8 cellular contexts compared by ENCODE assay signal in the genomic region with DNA sequence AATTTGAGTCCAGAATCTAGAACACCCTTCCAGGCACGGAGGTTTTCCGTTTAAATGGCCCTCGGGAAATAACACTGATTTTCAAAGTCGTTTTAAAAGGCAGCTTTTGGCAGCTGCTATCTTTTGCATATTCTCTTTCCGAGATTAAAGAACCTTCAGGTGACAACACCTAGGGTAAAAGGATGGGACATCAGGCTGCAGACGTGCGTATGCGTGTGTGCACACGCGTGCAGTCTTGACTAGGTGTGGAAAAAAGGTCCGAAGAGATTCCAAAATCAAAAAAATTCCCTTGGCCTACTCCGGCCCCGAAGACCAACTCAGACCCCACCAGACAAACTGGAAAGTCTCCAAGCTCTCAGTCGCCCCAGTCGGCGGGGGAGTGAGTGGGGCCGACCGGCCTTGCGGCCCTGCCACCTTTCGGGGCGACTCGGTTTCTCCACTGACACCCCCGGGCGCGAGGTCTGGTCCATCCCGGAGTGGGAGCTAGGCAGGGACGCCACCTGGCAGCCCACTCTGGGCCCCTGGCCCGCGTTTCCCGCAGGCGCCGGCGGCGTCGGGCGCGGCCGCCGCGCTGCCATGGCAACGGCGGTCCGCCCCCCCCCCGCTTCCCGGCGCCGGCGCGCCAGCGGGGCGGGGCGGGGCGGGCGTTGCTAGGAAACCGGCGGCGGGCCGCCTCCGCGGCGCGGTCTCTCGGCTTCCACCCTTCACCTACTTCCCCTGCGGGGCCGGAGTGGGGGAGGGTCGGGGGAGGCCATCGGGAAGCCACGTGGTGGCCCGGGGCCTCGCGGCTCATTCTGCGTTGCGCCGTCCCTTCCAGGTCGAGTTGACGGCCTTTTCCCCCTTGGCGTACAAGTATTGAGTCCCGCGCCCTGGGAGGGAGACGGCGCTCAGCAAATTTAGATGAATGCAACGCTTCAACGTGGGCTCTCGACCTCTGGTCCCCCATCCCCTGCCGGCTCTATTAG.
DNase-seq lines count a peak whose midpoint lies in the region; ATAC-seq, FAIRE-seq and TF ChIP-seq lines count a peak whose summit lies in the region.

No MANE protein-coding gene starts in this region.

- FAIRE-seq in frontal cortex (lab: Jason Lieb, UNC), result no peak

- peak overlapping the region; percentile 40 for H3K4me3 ChIP-seq in RWPE2 (ENCODE audit: severe bottlenecking)
- H3K4me3 ChIP-seq in neuronal stem cell (ENCODE audit: low read length in 2 of 2), result peak overlapping the region; percentile 36 to 76

- H4K8ac ChIP-seq in neuronal stem cell (ENCODE audit: low read depth, low read length), result no peak overlapping the region

- no peaks in the 10 kb centered on the region for H3K27me3 ChIP-seq in RWPE2 (ENCODE audit: insufficient read depth, poor library complexity, severe bottlenecking)
- peaks cover 0 to 5% (median 0%) of the 10 kb centered on the region in 3 experiments for H3K27me3 ChIP-seq in neuronal stem cell (ENCODE audit: control insufficient read depth in 3 of 3, insufficient read depth in 3 of 3, low read depth in 1 of 3, low read length in 3 of 3)

- no peak overlapping the region for H3K27ac ChIP-seq in RWPE2 (ENCODE audit: poor library complexity, severe bottlenecking)
- H3K27ac ChIP-seq in neuronal stem cell (replicated peaks; ENCODE audit: low read length), result no peak overlapping the region

- no peaks in the 10 kb centered on the region for H3K79me1 ChIP-seq in neuronal stem cell (ENCODE audit: low read depth, low read length)

- H2BK120ac ChIP-seq in neuronal stem cell (ENCODE audit: low read depth, low read length), result peak overlapping the region; percentile 91

- H2AK5ac ChIP-seq in neuronal stem cell (ENCODE audit: low read depth, low read length), result no peak overlapping the region

- H3K18ac ChIP-seq in neuronal stem cell (ENCODE audit: low read length), result peak overlapping the region; percentile 92

- H3K36me3 ChIP-seq in RWPE2 (ENCODE audit: low read depth) (no peaks in the 10 kb centered on the region), neuronal stem cell (replicated peaks in 1 of 2; ENCODE audit: control insufficient read depth in 2 of 2, insufficient read depth in 2 of 2, low read length in 2 of 2) (no peaks in the 10 kb centered on the region)

- peaks cover 12 to 19% (median 16%) of the 10 kb centered on the region in 3 donors for H3K4me1 Mint-ChIP-seq in IgD-negative memory B cell

- peak overlapping the region; percentile 31 for H3K9ac ChIP-seq in neuronal stem cell (ENCODE audit: low read depth, low read length, poor library complexity)

- no peak overlapping the region for H3K4ac ChIP-seq in neuronal stem cell (ENCODE audit: low read length)

- peak overlapping the region; percentile 35 for H2BK12ac ChIP-seq in neuronal stem cell (ENCODE audit: low read length)

- peak overlapping the region; percentile 80 for H3K4me2 ChIP-seq in neuronal stem cell (ENCODE audit: insufficient read depth, low read length, poor library complexity, severe bottlenecking)

- no peak overlapping the region for H2BK15ac ChIP-seq in neuronal stem cell (ENCODE audit: low read length)

- ATAC-seq in GM21515 (IDR thresholded peaks at IDR 0.05; ENCODE audit: unreplicated experiment) (peak; percentile 77), RWPE2 (ENCODE audit: low read depth) (peak; percentile 80)

- H2AFZ ChIP-seq in neuronal stem cell (ENCODE audit: low read length), result peak overlapping the region; percentile 95

- H3K27me3 Mint-ChIP-seq in IgD-negative memory B cell, result no peaks in the 10 kb centered on the region

- peak overlapping the region; percentile 79 to 92 (median 84) for H3K4me3 Mint-ChIP-seq in IgD-negative memory B cell

- DNase-seq in COLO668 (lab: John Stamatoyannopoulos, UW; ENCODE audit: unreplicated experiment), result peak; percentile 95
- DNase-seq in RWPE2 (ENCODE audit: low spot score), result peak; percentile 84
- peak; percentile 79 for DNase-seq in activated gamma-delta T cell treated with Interleukin-2 at 50 U/mL for 16 hours
- DNase-seq in frontal cortex (ENCODE audit: low spot score in 2 of 2), result peak; percentile 86 to 91
- DNase-seq in neuronal stem cell (ENCODE audit: low spot score), result peak; percentile 65
- peak; percentile 21 for DNase-seq in stromal cell of bone marrow (ENCODE audit: low read depth)

- no CpG with 5 or more reads among the region's 85 CpGs for WGBS in neuronal stem cell (ENCODE audit: extremely low coverage in 2 of 2, insufficient read length in 2 of 2, insufficient replicate concordance in 1 of 2), 2 donors

- peak overlapping the region; percentile 87 to 94 (median 88) for H3K27ac Mint-ChIP-seq in IgD-negative memory B cell

- no peak overlapping the region for H2BK5ac ChIP-seq in neuronal stem cell (ENCODE audit: low read length)

- peaks cover 0 to 4% (median 2%) of the 10 kb centered on the region in 3 donors for H3K9me3 Mint-ChIP-seq in IgD-negative memory B cell

- H3K9me3 ChIP-seq in RWPE2 (ENCODE audit: severe bottlenecking), result no peaks in the 10 kb centered on the region
- H3K9me3 ChIP-seq in neuronal stem cell (replicated peaks in 1 of 2; ENCODE audit: control insufficient read depth in 2 of 2, insufficient read depth in 1 of 2, low read depth in 1 of 2, low read length in 2 of 2), result peaks cover 0 to 8% of the 10 kb centered on the region in 2 donors

- peaks cover 2% of the 10 kb centered on the region for H3K36me3 Mint-ChIP-seq in IgD-negative memory B cell

- H3K23ac ChIP-seq in neuronal stem cell (ENCODE audit: low read depth, low read length, poor library complexity), result no peak overlapping the region

- H4K91ac ChIP-seq in neuronal stem cell (ENCODE audit: low read depth, low read length, poor library complexity), result no peak overlapping the region

- no peak overlapping the region for H3K14ac ChIP-seq in neuronal stem cell (ENCODE audit: low read length)

- no peak for TF ChIP-seq CTCF in RWPE2 (IDR thresholded peaks at IDR 0.05; ENCODE audit: poor library complexity, severe bottlenecking)

- H3K4me1 ChIP-seq in RWPE2 (ENCODE audit: insufficient read depth, poor library complexity, severe bottlenecking), result peaks cover 6% of the 10 kb centered on the region
- peaks cover 8 to 10% of the 10 kb centered on the region in 2 donors for H3K4me1 ChIP-seq in neuronal stem cell (ENCODE audit: control insufficient read depth in 2 of 2, insufficient read depth in 1 of 2, low read depth in 1 of 2, low read length in 2 of 2)

Comparison
In these comparisons a context has a peak if more than half of its experiments do, and no peak if none do; other contexts are left out.
1. DNase-seq: peak in every context shown above with its lines; median percentile 95 in COLO668; 88 in frontal cortex; 84 in RWPE2; 79 in activated gamma-delta T cell treated with Interleukin-2 at 50 U/mL for 16 hours; 65 in neuronal stem cell; 21 in stromal cell of bone marrow.